25 cellular contexts compared by ENCODE assay signal in the genomic region with DNA sequence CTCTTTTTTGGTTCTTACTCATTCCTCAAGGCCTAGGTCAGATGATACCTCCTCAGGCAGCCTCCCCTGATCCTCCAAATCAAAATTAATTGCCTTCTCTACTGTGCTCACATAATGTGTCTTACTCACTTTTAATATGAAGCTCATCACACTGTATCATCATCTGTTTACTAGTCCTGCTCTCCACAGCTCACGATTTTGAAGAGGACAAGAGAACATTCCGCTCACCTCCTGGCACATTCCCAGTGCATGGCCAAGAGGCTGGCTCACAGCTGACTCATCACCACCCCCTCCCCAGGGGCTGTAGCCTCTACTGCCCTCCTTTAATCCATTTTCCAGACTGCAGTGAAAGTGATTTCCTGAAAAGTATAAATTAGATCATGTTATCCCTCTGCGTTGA.
DNase-seq lines count a peak whose midpoint lies in the region; ATAC-seq and TF ChIP-seq lines count a peak whose summit lies in the region.
"Had no signal": no experiment of that assay in that cellular context is flagged by ENCODE, and none has a peak within 500 bp of the region (broad histone marks: within the 10 kb centered on the region; RNA-seq: fewer than 3 reads in every experiment).

No MANE protein-coding gene starts in this region.

- no peak overlapping the region for H3K27ac ChIP-seq in IMR-90 (ENCODE audit: insufficient read depth, low read length)
- H3K27ac ChIP-seq in mesendoderm (ENCODE audit: low read depth, low read length): no peak overlapping the region
- H3K27ac ChIP-seq: cardiac muscle cell, KMS-11, sigmoid colon, testis had no signal

- H3K4me3 ChIP-seq in AG10803 (ENCODE audit: low read length): no peak overlapping the region
- no peak overlapping the region for H3K4me3 ChIP-seq in IMR-90 (ENCODE audit: insufficient read depth, low read depth, low read length)
- no peak overlapping the region for H3K4me3 ChIP-seq in astrocyte of the spinal cord (ENCODE audit: low read depth, low read length)
- no peak overlapping the region for H3K4me3 ChIP-seq in mesendoderm (ENCODE audit: low read length)
- H3K4me3 ChIP-seq: cardiac muscle cell, GM12878, sigmoid colon, testis had no signal

- DNase-seq in AG10803 (ENCODE audit: low read depth) (peak; percentile 27), IMR-90 (peak; percentile 64), astrocyte of the spinal cord (ENCODE audit: low read depth, low spot score) (peak; percentile 74), mesendoderm (peak; percentile 28), DMS79 (lab: John Stamatoyannopoulos, UW) (no peak), SKM-1 treated with dmso at 0.1 percent for 144 hours (lab: John Stamatoyannopoulos, UW; ENCODE audit: unreplicated experiment) (no peak), CD1c-positive myeloid dendritic cell (ENCODE audit: extremely low spot score) (no peak), middle frontal gyrus (ENCODE audit: extremely low spot score, low spot score) (no peak)
- DNase-seq: activated CD4-positive, alpha-beta T cell treated with anti-CD3 and anti-CD28 coated beads, Interleukin-2, amount 10 ng/mL, durations not matched to agents 7 days and 5 days; activated naive CD8-positive, alpha-beta T cell treated with anti-CD3 and anti-CD28 coated beads, Interleukin-2, amount 10 ng/mL, durations not matched to agents 7 days and 5 days; CD4-positive, CD25-positive, alpha-beta regulatory T cell; DMS 273 treated with DMSO at 0.1 percent for 48 hours; naive thymus-derived CD8-positive, alpha-beta T cell; NCI-H1092 treated with DMSO at 0.1 percent for 48 hours; NCI-H2029 treated with DMSO at 0.1 percent for 48 hours; sigmoid colon; stimulated activated CD4-positive, alpha-beta T cell treated with anti-CD3 and anti-CD28 coated beads, Interleukin-1b, Interleukin-23, amount 100 ng/mL, for 48 hours; stimulated activated naive B cell treated with anti-CD40 and anti-IgM and Interleukin-4, amounts not matched to agents 10 μg/mL and 1 μg/mL and 100 μg/mL, for 72 hours; T-cell; testis had no signal

- peak overlapping the region; percentile 2 for H4K5ac ChIP-seq in IMR-90 (ENCODE audit: low read depth, low read length)
- H4K5ac ChIP-seq in mesendoderm (ENCODE audit: low read length): no peak overlapping the region

- no peak overlapping the region for H3K56ac ChIP-seq in IMR-90 (ENCODE audit: extremely low read depth, insufficient read depth, low read length)
- H3K56ac ChIP-seq in mesendoderm (ENCODE audit: low read length): no peak overlapping the region

- H2BK20ac ChIP-seq in IMR-90 (ENCODE audit: low read depth, low read length): no peak overlapping the region; the same call in 1 of the 2 replicates

- BruUV-seq in IMR-90 (replicated peaks; lab: Mats Ljungman, UMichigan): no TSS peak

- H3K79me1 ChIP-seq in IMR-90 (ENCODE audit: low read depth in 1 of 2, low read length in 2 of 2) (no peaks in the 10 kb centered on the region), mesendoderm (ENCODE audit: low read length) (no peaks in the 10 kb centered on the region)

- H3K79me2 ChIP-seq in mesendoderm (ENCODE audit: control insufficient read depth, insufficient read depth, low read length): no peaks in the 10 kb centered on the region

- no peak for TF ChIP-seq POLR2A in IMR-90 (IDR thresholded peaks at IDR 0.05; ENCODE audit: low read depth, low read length)

- CTCF ChIA-PET in IMR-90 (lab: Yijun Ruan, JAX): interaction anchor here (1.0 to 1.7 kb wide), 2 partner anchors 143 to 643 kb away, joined by 3 to 4 read pairs; no protein-coding TSS in a partner anchor

- peak overlapping the region; percentile 66; the same call in 1 of the 2 replicates for H2AK5ac ChIP-seq in IMR-90 (ENCODE audit: low read depth, low read length)
- no peak overlapping the region for H2AK5ac ChIP-seq in mesendoderm (ENCODE audit: low read length)

- in situ Hi-C loops in IMR-90 (cut with MboI; ENCODE audit: low sequenced_read_pairs) (no loop called here), astrocyte of the spinal cord (cut with HindIII; ENCODE audit: low sequenced_read_pairs) (no loop called here)

- H3K23ac ChIP-seq in IMR-90 (ENCODE audit: low read depth, low read length) (no peak overlapping the region), mesendoderm (ENCODE audit: low read length) (no peak overlapping the region)

- no peak for TF ChIP-seq RAD21 in IMR-90 (IDR thresholded peaks at IDR 0.05; ENCODE audit: low read length)

- peak; percentile 41; the same call in 1 of the 2 replicates for ATAC-seq in IMR-90 (ENCODE audit: low read depth)
- ATAC-seq: activated T-helper 17 cell treated with anti-CD3 and anti-CD28 coated beads, Interleukin-2, amount 50 U/mL, for 72 hours; GM12878; naive thymus-derived CD8-positive, alpha-beta T cell; Right ventricle myocardium inferior; stimulated activated naive B cell treated with anti-CD40 and anti-IgM and Interleukin-4, amounts not matched to agents 10 μg/mL and 1 μg/mL and 100 μg/mL, for 72 hours; T-cell had no signal

- WGBS in IMR-90 (ENCODE audit: extremely low coverage in 2 of 2, insufficient read length in 1 of 2), 2 experiments: 80% methylated on average over 1 of the region's 3 CpGs; no CpG with 5 or more reads in 1 of the 2 experiments
- WGBS in mesendoderm (ENCODE audit: extremely low coverage, insufficient coverage, low lambda C conversion rate): no CpG with 5 or more reads among the region's 3 CpGs

- peak overlapping the region; percentile 4; the same call in 1 of the 2 replicates for H3K4ac ChIP-seq in IMR-90 (ENCODE audit: low read depth, low read length)
- H3K4ac ChIP-seq in mesendoderm (ENCODE audit: low read depth, low read length): no peak overlapping the region

- POLR2A ChIA-PET in IMR-90 (lab: Charles Lee; ENCODE audit: unreplicated experiment): no interaction called here

- intact Hi-C loops in IMR-90 (cut with micrococcal nuclease): no loop called here

- H4K8ac ChIP-seq in IMR-90 (ENCODE audit: low read depth in 2 of 2, low read length in 2 of 2) (peak overlapping the region in 1 of 2 experiments; percentile 45; a peak in 2 of 4 replicates), mesendoderm (ENCODE audit: low read depth, low read length) (no peak overlapping the region)

- 0 out of 2 replicates have a peak overlapping the region, but pooled peaks have one; percentile 34 for H3K14ac ChIP-seq in IMR-90 (replicated peaks; ENCODE audit: low read depth, low read length)

- H4K20me1 ChIP-seq in IMR-90 (ENCODE audit: insufficient read depth, low read length): no peaks in the 10 kb centered on the region

- dilution Hi-C loops in IMR-90 (cut with HindIII; ENCODE audit: low sequenced_read_pairs, unreplicated experiment): no loop called here

- H2AK9ac ChIP-seq in IMR-90 (replicated peaks; ENCODE audit: low read depth, low read length, poor library complexity): no peak overlapping the region

- TF ChIP-seq CTCF in AG10803 (conservative IDR thresholded peaks at IDR 0.05; ENCODE audit: low read length) (no peak), IMR-90 (conservative IDR thresholded peaks at IDR 0.05; ENCODE audit: low read depth, low read length) (no peak), astrocyte of the spinal cord (IDR thresholded peaks at IDR 0.05; ENCODE audit: low read depth, low read length) (no peak)

- H3K36me3 ChIP-seq in IMR-90 (ENCODE audit: control insufficient read depth, insufficient read depth, low read length) (no peaks in the 10 kb centered on the region), mesendoderm (ENCODE audit: control insufficient read depth, insufficient read depth, low read length) (no peaks in the 10 kb centered on the region)
- H3K36me3 ChIP-seq: cardiac muscle cell, sigmoid colon had no signal

- H3K9me3 ChIP-seq in IMR-90 (ENCODE audit: control insufficient read depth, insufficient read depth, low read length): no peaks in the 10 kb centered on the region
- H3K9me3 ChIP-seq: sigmoid colon, testis had no signal

- no peak overlapping the region for H2BK5ac ChIP-seq in IMR-90 (ENCODE audit: low read depth, low read length, poor library complexity, severe bottlenecking)
- no peak overlapping the region for H2BK5ac ChIP-seq in mesendoderm (ENCODE audit: low read length)

- H3K4me2 ChIP-seq in IMR-90 (ENCODE audit: low read depth, low read length): no peak overlapping the region
- no peak overlapping the region for H3K4me2 ChIP-seq in mesendoderm (ENCODE audit: low read length)
- H3K4me2 ChIP-seq: KMS-11 had no signal

- H2BK120ac ChIP-seq in IMR-90 (ENCODE audit: low read depth, low read length) (peak overlapping the region; percentile 68), mesendoderm (ENCODE audit: low read depth, low read length) (no peak overlapping the region)

- H3K27me3 ChIP-seq in IMR-90 (ENCODE audit: control insufficient read depth, insufficient read depth, low read length): no peaks in the 10 kb centered on the region
- no peaks in the 10 kb centered on the region for H3K27me3 ChIP-seq in mesendoderm (ENCODE audit: insufficient read depth, low read length, poor library complexity)
- H3K27me3 ChIP-seq: cardiac muscle cell, sigmoid colon, testis had no signal

- H2AFZ ChIP-seq in IMR-90 (replicated peaks; ENCODE audit: low read length, poor library complexity): peak overlapping the region; percentile 54

- H3K18ac ChIP-seq in IMR-90 (ENCODE audit: low read depth, low read length) (peak overlapping the region; percentile 59; the same call in 1 of the 2 replicates), mesendoderm (ENCODE audit: low read length) (no peak overlapping the region)

- H2BK15ac ChIP-seq in IMR-90 (ENCODE audit: low read depth, low read length): peak overlapping the region; percentile 95; the same call in 2 of the 3 replicates
- H2BK15ac ChIP-seq in mesendoderm (replicated peaks; ENCODE audit: low read depth): no peak overlapping the region

- H4K91ac ChIP-seq in IMR-90 (ENCODE audit: insufficient read depth, low read depth, low read length): peak overlapping the region; percentile 14; the same call in 1 of the 2 replicates

- H3K4me1 ChIP-seq in IMR-90 (ENCODE audit: control insufficient read depth, insufficient read depth, low read length) (peaks cover 14% of the 10 kb centered on the region), mesendoderm (ENCODE audit: control insufficient read depth, low read depth, low read length) (no peaks in the 10 kb centered on the region)
- H3K4me1 ChIP-seq: sigmoid colon had no signal

- H3K9me1 ChIP-seq in IMR-90 (ENCODE audit: insufficient read depth, low read length): peaks cover 18% of the 10 kb centered on the region

- H3K9ac ChIP-seq in IMR-90 (ENCODE audit: low read depth, low read length): no peak overlapping the region
- H3K9ac ChIP-seq in mesendoderm (ENCODE audit: low read length): no peak overlapping the region
- H3K9ac ChIP-seq: KMS-11 had no signal

TF ChIP-seq in IMR-90, 13 proteins besides CTCF, POLR2A, EP300 and RAD21 (continues in another document):
- TF ChIP-seq FOS (IDR thresholded peaks at IDR 0.05; ENCODE audit: low read depth, low read length) (peak; percentile 39; the same call in 1 of the 2 replicates), CEBPB (IDR thresholded peaks at IDR 0.05; ENCODE audit: low read depth, low read length) (no peak), BHLHE40 (IDR thresholded peaks at IDR 0.05; ENCODE audit: low read depth, low read length) (peak; percentile 51)

Comparison
In these comparisons a context has a peak if more than half of its experiments do, and no peak if none do; other contexts are left out.
1. DNase-seq: peak in AG10803 (single experiment), IMR-90 (single experiment), astrocyte of the spinal cord (single experiment) and mesendoderm (single experiment); none in DMS79 (single experiment), SKM-1 treated with dmso at 0.1 percent for 144 hours (single experiment), CD1c-positive myeloid dendritic cell (single experiment) and middle frontal gyrus (single experiment).